16 cellular contexts compared by ENCODE assay signal in the genomic region with DNA sequence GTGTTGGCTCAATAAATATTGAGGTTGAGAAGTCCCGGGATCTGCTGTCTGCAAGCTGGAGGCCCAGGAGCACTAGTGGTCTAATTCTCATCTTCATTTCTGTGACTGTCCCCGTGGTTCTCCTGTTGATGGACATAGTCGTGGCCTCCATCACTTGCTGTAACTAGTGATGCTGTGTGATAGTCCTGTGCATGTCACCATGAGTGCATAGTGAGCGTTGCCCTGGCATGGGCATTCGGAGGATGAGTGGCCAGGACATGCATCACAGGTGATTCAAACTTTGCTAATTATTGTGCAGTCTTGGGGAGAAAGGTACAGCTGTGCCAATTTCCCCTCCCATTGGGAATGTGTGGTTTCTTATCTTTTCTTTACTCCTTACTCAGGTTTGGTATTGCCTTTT.
DNase-seq lines count a peak whose midpoint lies in the region.
"Had no signal": no experiment of that assay in that cellular context is flagged by ENCODE, and none has a peak within 500 bp of the region (broad histone marks: within the 10 kb centered on the region; RNA-seq: fewer than 3 reads in every experiment).

No MANE protein-coding gene starts in this region.

- no peaks in the 10 kb centered on the region for H3K36me3 ChIP-seq in neuronal stem cell (replicated peaks in 1 of 2; ENCODE audit: control insufficient read depth in 2 of 2, insufficient read depth in 2 of 2, low read length in 2 of 2)

- no peak overlapping the region for H4K91ac ChIP-seq in neuronal stem cell (ENCODE audit: low read depth, low read length, poor library complexity)

- H3K4ac ChIP-seq in neuronal stem cell (ENCODE audit: low read length): no peak overlapping the region

- H3K4me2 ChIP-seq in neuronal stem cell (ENCODE audit: insufficient read depth, low read length, poor library complexity, severe bottlenecking): no peak overlapping the region
- H3K4me2 ChIP-seq: A549 had no signal

- DNase-seq in NCI-H2171 treated with DMSO at 0.1 percent for 48 hours (lab: John Stamatoyannopoulos, UW) (peak; percentile 29), NCI-H2171 (lab: John Stamatoyannopoulos, UW) (no peak), RKO (ENCODE audit: low spot score) (peak; percentile 10), neuronal stem cell (ENCODE audit: low spot score) (no peak), anterior cingulate cortex (lab: John Stamatoyannopoulos, UW) (no peak), posterior cingulate gyrus (no peak)
- peak; percentile 4 for DNase-seq in stimulated activated CD8-positive, alpha-beta memory T cell treated with anti-CD3 and anti-CD28 coated beads, Interleukin-4, amount 100 ng/mL, for 48 hours
- DNase-seq: AML-193; Caco-2; CD4-positive, alpha-beta T cell; GDM1; GOT3; H7 had no signal

- H3K4me1 ChIP-seq in neuronal stem cell (ENCODE audit: control insufficient read depth in 2 of 2, insufficient read depth in 1 of 2, low read depth in 1 of 2, low read length in 2 of 2): peaks cover 0 to 5% of the 10 kb centered on the region in 2 donors
- H3K4me1 ChIP-seq: A549, Caco-2 had no signal

- H3K18ac ChIP-seq in neuronal stem cell (ENCODE audit: low read length): peak overlapping the region; percentile 3

- H2BK12ac ChIP-seq in neuronal stem cell (ENCODE audit: low read length): no peak overlapping the region

- no peak overlapping the region for H2AFZ ChIP-seq in neuronal stem cell (ENCODE audit: low read length)

- H3K79me1 ChIP-seq in neuronal stem cell (ENCODE audit: low read depth, low read length): no peaks in the 10 kb centered on the region

- no peaks in the 10 kb centered on the region for H3K9me3 ChIP-seq in neuronal stem cell (replicated peaks in 1 of 2; ENCODE audit: control insufficient read depth in 2 of 2, insufficient read depth in 1 of 2, low read depth in 1 of 2, low read length in 2 of 2)
- H3K9me3 ChIP-seq: A549, Caco-2 had no signal

- no peak overlapping the region for H4K8ac ChIP-seq in neuronal stem cell (ENCODE audit: low read depth, low read length)

- no peak overlapping the region for H3K23ac ChIP-seq in neuronal stem cell (ENCODE audit: low read depth, low read length, poor library complexity)

- no peaks in the 10 kb centered on the region for H3K27me3 ChIP-seq in neuronal stem cell (ENCODE audit: control insufficient read depth in 3 of 3, insufficient read depth in 3 of 3, low read depth in 1 of 3, low read length in 3 of 3)

- H3K4me3 ChIP-seq in neuronal stem cell (ENCODE audit: low read length in 2 of 2): no peak overlapping the region
- H3K4me3 ChIP-seq: A549 had no signal

- intact Hi-C loops in posterior cingulate gyrus (cut with DNase I): no loop called here

- no peak overlapping the region for H2BK120ac ChIP-seq in neuronal stem cell (ENCODE audit: low read depth, low read length)

- no peak overlapping the region for H3K27ac ChIP-seq in neuronal stem cell (replicated peaks; ENCODE audit: low read length)
- H3K27ac ChIP-seq: 22Rv1, A549, C4-2B had no signal

- no peak overlapping the region for H2BK15ac ChIP-seq in neuronal stem cell (ENCODE audit: low read length)

- no peak overlapping the region for H2BK5ac ChIP-seq in neuronal stem cell (ENCODE audit: low read length)

- no peak overlapping the region for H2AK5ac ChIP-seq in neuronal stem cell (ENCODE audit: low read depth, low read length)

- no peak overlapping the region for H3K9ac ChIP-seq in neuronal stem cell (ENCODE audit: low read depth, low read length, poor library complexity)

- WGBS in neuronal stem cell (ENCODE audit: extremely low coverage in 2 of 2, insufficient read length in 2 of 2, insufficient replicate concordance in 1 of 2), 2 donors: no CpG with 5 or more reads among the region's 5 CpGs

- no peak overlapping the region for H3K14ac ChIP-seq in neuronal stem cell (ENCODE audit: low read length)

Comparison
In these comparisons a context has a peak if more than half of its experiments do, and no peak if none do; other contexts are left out.
1. DNase-seq: peak in NCI-H2171 treated with DMSO at 0.1 percent for 48 hours (single experiment), RKO (single experiment) and stimulated activated CD8-positive, alpha-beta memory T cell treated with anti-CD3 and anti-CD28 coated beads, Interleukin-4, amount 100 ng/mL, for 48 hours (single experiment); none in NCI-H2171 (single experiment), neuronal stem cell (single experiment), anterior cingulate cortex (0 of 58) and posterior cingulate gyrus (0 of 10).